Comparison of ENCODE assay signal across 8 cellular contexts in genomic region chr19:42271045-42271419, GRCh38. TPM values are rescaled to one million over a fixed set of nuclear protein-coding genes. Genes with fewer than 3 reads are reported as not detected.
A peak's percentile ranks its signal among the peaks of the same experiment; 100 is the strongest.
DNase-seq lines count a peak whose midpoint lies in the region; ATAC-seq and TF ChIP-seq lines count a peak whose summit lies in the region.

No MANE protein-coding gene starts in this region.

- ATAC-seq in heart right ventricle = no peak
- no peak for ATAC-seq in left ventricle myocardium superior
- no peak for ATAC-seq in upper lobe of left lung (ENCODE audit: low FRiP score in 2 of 2)
- no peak for ATAC-seq in GM18511 (IDR thresholded peaks at IDR 0.05; ENCODE audit: unreplicated experiment)

- H3K4me2 ChIP-seq in mesenchymal stem cell (ENCODE audit: low read length, poor library complexity, severe bottlenecking) = peak overlapping the region; percentile 81

- peak overlapping the region; percentile 23 to 98 for H3K18ac ChIP-seq in mesenchymal stem cell (ENCODE audit: low read depth in 1 of 2, low read length in 2 of 2)

- no peak overlapping the region for H3K27ac Mint-ChIP-seq in MCF 10A (ENCODE audit: low read depth, unreplicated experiment)

- H3K4me3 ChIP-seq in heart right ventricle (peak overlapping the region in 9 of 10 donors; percentile 43 to 66 (median 63)), mesenchymal stem cell (ENCODE audit: insufficient read depth in 1 of 2, low read depth in 1 of 2, low read length in 2 of 2) (peak overlapping the region; percentile 37 to 96), upper lobe of left lung (peak overlapping the region in 3 of 4 donors; percentile 62 to 76 (median 69))

- peak overlapping the region in 1 of 2 experiments; percentile 45 for H3K4ac ChIP-seq in mesenchymal stem cell (ENCODE audit: low read depth in 1 of 2, low read length in 2 of 2)

- H3K14ac ChIP-seq in mesenchymal stem cell (ENCODE audit: low read length in 2 of 2) = peak overlapping the region in 1 of 2 experiments; percentile 98

- peak overlapping the region; percentile 57 for H2BK5ac ChIP-seq in mesenchymal stem cell (ENCODE audit: low read depth, low read length, poor library complexity, severe bottlenecking)

- no peak overlapping the region for H3K4me3 Mint-ChIP-seq in MCF 10A (ENCODE audit: unreplicated experiment)

- H4K8ac ChIP-seq in mesenchymal stem cell (ENCODE audit: low read length) = peak overlapping the region; percentile 39

- CTCF ChIA-PET in MCF 10A (lab: Yijun Ruan, JAX) = interaction anchor here (0.6 to 2.1 kb wide), 10 partner anchors 8 to 609 kb away, joined by 3 to 20 read pairs (median 4); partner anchors contain the start of genes ERF and POU2F2

- POLR2A ChIA-PET in MCF 10A (lab: Yijun Ruan, JAX) = interaction anchor here (0.7 to 4.1 kb wide), 12 partner anchors 9 to 142 kb away, joined by 3 to 66 read pairs (median 6); partner anchors contain the start of genes DEDD2, ERF, GSK3A and PAFAH1B3

- no peak overlapping the region for H4K91ac ChIP-seq in mesenchymal stem cell (ENCODE audit: low read length)

- peaks cover 33% of the 10 kb centered on the region for H3K4me1 Mint-ChIP-seq in MCF 10A (ENCODE audit: insufficient read depth, unreplicated experiment)

- WGBS in heart right ventricle, 2 donors = 46 to 47% methylated on average over 3 of the region's 3 CpGs
- WGBS in mesenchymal stem cell = 93% methylated on average over 3 of the region's 3 CpGs
- WGBS in upper lobe of left lung, 2 donors = 43% methylated on average over 3 of the region's 3 CpGs; no CpG with 5 or more reads in 1 of the 2 donors

- H3K27ac ChIP-seq in heart right ventricle = peak overlapping the region; percentile 70 to 99 (median 87)
- H3K27ac ChIP-seq in mesenchymal stem cell (ENCODE audit: low read length, poor library complexity, severe bottlenecking) = peak overlapping the region; percentile 97
- H3K27ac ChIP-seq in upper lobe of left lung = peak overlapping the region; percentile 95 to 98 (median 97)

- H3K9me3 ChIP-seq in heart right ventricle (no peaks in the 10 kb centered on the region), mesenchymal stem cell (ENCODE audit: control insufficient read depth, low read length) (no peaks in the 10 kb centered on the region), upper lobe of left lung (no peaks in the 10 kb centered on the region)

- peak overlapping the region in 1 of 2 experiments; percentile 96 for H2BK12ac ChIP-seq in mesenchymal stem cell (ENCODE audit: low read length in 2 of 2)

- H3K23ac ChIP-seq in mesenchymal stem cell (ENCODE audit: low read length in 2 of 2) = peak overlapping the region in 1 of 2 experiments; percentile 75

- BruUV-seq in MCF 10A (replicated peaks; lab: Mats Ljungman, UMichigan) = TSS peak; percentile 16

- no peaks in the 10 kb centered on the region for H3K27me3 Mint-ChIP-seq in MCF 10A (ENCODE audit: insufficient read depth, unreplicated experiment)

- H3K27me3 ChIP-seq in heart right ventricle (no peaks in the 10 kb centered on the region), mesenchymal stem cell (ENCODE audit: control insufficient read depth in 1 of 2, insufficient read depth in 1 of 2, low read length in 2 of 2) (no peaks in the 10 kb centered on the region), upper lobe of left lung (no peaks in the 10 kb centered on the region)

- no peak for TF ChIP-seq POLR2A in upper lobe of left lung (IDR thresholded peaks at IDR 0.05)

- no peak overlapping the region for H2BK15ac ChIP-seq in mesenchymal stem cell (ENCODE audit: low read depth, poor library complexity, severe bottlenecking)

- H2AFZ ChIP-seq in mesenchymal stem cell (ENCODE audit: low read depth, low read length) = no peak overlapping the region

- peaks cover 0 to 48% (median 27%) of the 10 kb centered on the region in 9 donors for H3K36me3 ChIP-seq in heart right ventricle
- peaks cover 39 to 44% of the 10 kb centered on the region in 2 experiments for H3K36me3 ChIP-seq in mesenchymal stem cell (ENCODE audit: control insufficient read depth in 1 of 2, insufficient read depth in 2 of 2, low read depth in 1 of 2, low read length in 2 of 2)
- peaks cover 17 to 44% (median 33%) of the 10 kb centered on the region in 4 donors for H3K36me3 ChIP-seq in upper lobe of left lung

- no peak for TF ChIP-seq EP300 in upper lobe of left lung (IDR thresholded peaks at IDR 0.05)

- no peaks in the 10 kb centered on the region for H3K9me3 Mint-ChIP-seq in MCF 10A (ENCODE audit: unreplicated experiment)

- TF ChIP-seq CTCF in heart right ventricle (IDR thresholded peaks at IDR 0.05) (no peak), MCF 10A (IDR thresholded peaks at IDR 0.05; ENCODE audit: unreplicated experiment) (no peak), upper lobe of left lung (IDR thresholded peaks at IDR 0.05) (no peak)

- intact Hi-C loops in heart right ventricle (cut with DNase I) = no loop called here
- intact Hi-C loops in left ventricle myocardium superior (cut with micrococcal nuclease) = no loop called here
- intact Hi-C loops in MCF 10A (cut with micrococcal nuclease) = no loop called here

- peak overlapping the region; percentile 94 for H2AK5ac ChIP-seq in mesenchymal stem cell (ENCODE audit: low read length, severe bottlenecking)

- peaks cover 2% of the 10 kb centered on the region for H3K79me1 ChIP-seq in mesenchymal stem cell (replicated peaks; ENCODE audit: low read length, poor library complexity, severe bottlenecking)

- H3K4me1 ChIP-seq in heart right ventricle = peaks cover 29 to 54% (median 45%) of the 10 kb centered on the region in 9 donors
- peaks cover 54% of the 10 kb centered on the region for H3K4me1 ChIP-seq in mesenchymal stem cell (ENCODE audit: control insufficient read depth, insufficient read depth, low read depth, low read length)
- H3K4me1 ChIP-seq in upper lobe of left lung = peaks cover 31 to 60% (median 38%) of the 10 kb centered on the region in 4 donors

- peak overlapping the region; percentile 98 for H3K9ac ChIP-seq in mesenchymal stem cell (ENCODE audit: low read length)

- no peak for DNase-seq in heart right ventricle
- DNase-seq in left ventricle myocardium superior = no peak
- no peak for DNase-seq in MCF 10A (ENCODE audit: unreplicated experiment)
- DNase-seq in mesenchymal stem cell = no peak
- DNase-seq in upper lobe of left lung = peak in 1 of 2 donors; percentile 25
- no peak for DNase-seq in AG08396 (ENCODE audit: low spot score)
- no peak for DNase-seq in COR-L47 (lab: John Stamatoyannopoulos, UW)

- H2BK120ac ChIP-seq in mesenchymal stem cell (ENCODE audit: low read depth, low read length) = no peak overlapping the region

- peaks cover 36% of the 10 kb centered on the region for H3K36me3 Mint-ChIP-seq in MCF 10A (ENCODE audit: insufficient read depth, unreplicated experiment)

RNA-seq across cellular contexts. Expression of gene CIC, which starts 2.0 kb away (rescaled TPM):
- 10 to 100 TPM; 27.9 to 42.0 (median 32.0) TPM for total RNA-seq in heart right ventricle
- 10 to 100 TPM; 17.6 to 39.8 TPM for polyA plus RNA-seq in heart right ventricle
- total RNA-seq in left ventricle myocardium superior = 37.1 TPM
- total RNA-seq in MCF 10A (2022) = 66.9 and 67.9 TPM in 2 replicates
- polyA plus RNA-seq in mesenchymal stem cell (2013, experiment 1 of 2) = 55.2 TPM
- polyA plus RNA-seq in mesenchymal stem cell (2013, experiment 2 of 2) = 52.0 TPM
- total RNA-seq in upper lobe of left lung = 100 to 1,000 TPM in 1 of 6 donors, 10 to 100 TPM in 5; 52.6 to 170 (median 77.7) TPM

RNA-seq across cellular contexts. Expression of gene ERF, which starts 16.1 kb away (rescaled TPM):
- total RNA-seq in heart right ventricle (10 to 100 TPM; 29.8 to 40.2 (median 32.9) TPM), left ventricle myocardium superior (46.0 TPM), MCF 10A (2022) (27.8 and 35.1 TPM in 2 replicates), upper lobe of left lung (10 to 100 TPM; 13.6 to 59.4 (median 32.5) TPM)
- polyA plus RNA-seq in heart right ventricle = 10 to 100 TPM; 31.8 to 49.0 TPM
- 57.9 TPM for polyA plus RNA-seq in mesenchymal stem cell (2013, experiment 1 of 2)
- 59.6 TPM for polyA plus RNA-seq in mesenchymal stem cell (2013, experiment 2 of 2)

RNA-seq across cellular contexts. Expression of gene GSK3A, which starts 28.6 kb away (rescaled TPM):
- total RNA-seq in heart right ventricle (10 to 100 TPM; 31.9 to 46.1 (median 36.4) TPM), left ventricle myocardium superior (40.0 TPM), MCF 10A (2022) (53.5 and 54.5 TPM in 2 replicates), upper lobe of left lung (10 to 100 TPM; 33.2 to 46.9 (median 39.1) TPM)
- 10 to 100 TPM; 31.2 to 51.0 TPM for polyA plus RNA-seq in heart right ventricle
- 60.9 TPM for polyA plus RNA-seq in mesenchymal stem cell (2013, experiment 1 of 2)
- polyA plus RNA-seq in mesenchymal stem cell (2013, experiment 2 of 2) = 57.5 TPM

RNA-seq across cellular contexts. Expression of gene PRR19, which starts 30.9 kb away (rescaled TPM):
- under 1 TPM in 4 of 10 donors, not detected in 6; 0.16 to 0.21 (median 0.19) TPM for total RNA-seq in heart right ventricle
- polyA plus RNA-seq in heart right ventricle = under 1 TPM in 1 of 2 donors, not detected in 1; 0.16 TPM
- total RNA-seq in left ventricle myocardium superior = not detected
- total RNA-seq in MCF 10A (2022) = 0.30 and 0.64 TPM in 2 replicates
- 2.2 TPM for polyA plus RNA-seq in mesenchymal stem cell (2013, experiment 1 of 2)
- 2.4 TPM for polyA plus RNA-seq in mesenchymal stem cell (2013, experiment 2 of 2)
- total RNA-seq in upper lobe of left lung = 1 to 10 TPM in 1 of 6 donors, under 1 TPM in 2, not detected in 3; 0.40 to 1.4 (median 0.61) TPM

RNA-seq across cellular contexts. Expression of gene PAFAH1B3, which starts 31.4 kb away (rescaled TPM):
- total RNA-seq in heart right ventricle (1 to 10 TPM; 1.2 to 5.9 (median 2.6) TPM), left ventricle myocardium superior (2.6 TPM), MCF 10A (2022) (9.5 and 30.6 TPM in 2 replicates), upper lobe of left lung (10 to 100 TPM; 13.6 to 21.2 (median 18.8) TPM)
- polyA plus RNA-seq in heart right ventricle = 10 to 100 TPM in 1 of 2 donors, 1 to 10 TPM in 1; 5.0 to 10.4 TPM
- 50.5 TPM for polyA plus RNA-seq in mesenchymal stem cell (2013, experiment 1 of 2)
- polyA plus RNA-seq in mesenchymal stem cell (2013, experiment 2 of 2) = 52.5 TPM
